In genomic region chr7:135334830-135335543, GRCh38 we compare ENCODE assay signal across 11 cellular contexts.
DNase-seq lines count a peak whose midpoint lies in the region; ATAC-seq and TF ChIP-seq lines count a peak whose summit lies in the region.
"Had no signal": no experiment of that assay in that cellular context is flagged by ENCODE, and none has a peak within 500 bp of the region (broad histone marks: within the 10 kb centered on the region; RNA-seq: fewer than 3 reads in every experiment).

No MANE protein-coding gene starts in this region.

- TF ChIP-seq CTCF in Calu3 (IDR thresholded peaks at IDR 0.05; ENCODE audit: unreplicated experiment), result no peak
- TF ChIP-seq CTCF in HCT116 (IDR thresholded peaks at IDR 0.05 in 2 of 3, conservative IDR thresholded peaks at IDR 0.05 in 1 of 3; ENCODE audit: borderline replicate concordance in 1 of 3, insufficient read depth in 1 of 3, low read depth in 2 of 3, low read length in 2 of 3), result no peak
- TF ChIP-seq CTCF in foreskin keratinocyte (conservative IDR thresholded peaks at IDR 0.05), result no peak

- no peak overlapping the region for H3K4me2 ChIP-seq in HCT116 (ENCODE audit: low read length)

- DNase-seq in Calu3, result no peak
- no peak for DNase-seq in HCT116 (ENCODE audit: low read depth, low spot score)
- peak; percentile 78 for DNase-seq in NCI-H82 (lab: John Stamatoyannopoulos, UW)
- DNase-seq in foreskin keratinocyte, result no peak
- DNase-seq in superior temporal gyrus (ENCODE audit: extremely low spot score), result no peak
- no peak for DNase-seq in HUDEP-2 (lab: John Stamatoyannopoulos, UW; ENCODE audit: unreplicated experiment in 76 of 76)
- no peak for DNase-seq in NCI-H446 (lab: John Stamatoyannopoulos, UW)

- H3K36me3 ChIP-seq in HCT116 (ENCODE audit: control insufficient read depth in 1 of 2, insufficient read depth in 2 of 2, low read length in 2 of 2), result no peaks in the 10 kb centered on the region
- H3K36me3 ChIP-seq: adrenal gland, heart left ventricle, ovary had no signal

- H3K36me3 Mint-ChIP-seq in Calu3 (ENCODE audit: insufficient read depth, unreplicated experiment), result peaks cover 5% of the 10 kb centered on the region

- no peaks in the 10 kb centered on the region for H3K27me3 ChIP-seq in HCT116 (ENCODE audit: insufficient read depth, low read length)
- no peaks in the 10 kb centered on the region for H3K27me3 ChIP-seq in foreskin keratinocyte
- H3K27me3 ChIP-seq: adrenal gland, heart left ventricle, ovary had no signal

- POLR2A ChIA-PET in HCT116 (lab: Charles Lee), result no interaction called here

- H2AFZ ChIP-seq in HCT116 (ENCODE audit: low read depth, low read length, poor library complexity, severe bottlenecking), result no peak overlapping the region

- CTCF ChIA-PET in Calu3 (lab: Charles Lee), result interaction anchor here (0.6 to 2.5 kb wide), 9 partner anchors 8 to 323 kb away, joined by 3 to 94 read pairs (median 6); no protein-coding TSS in a partner anchor
- CTCF ChIA-PET in HCT116 (lab: Charles Lee), result interaction anchor here (0.8 to 3.2 kb wide), 8 partner anchors 8 to 702 kb away, joined by 3 to 77 read pairs (median 4); no protein-coding TSS in a partner anchor

- H3K9me2 ChIP-seq in HCT116 (ENCODE audit: insufficient read depth), result no peaks in the 10 kb centered on the region

- no peaks in the 10 kb centered on the region for H3K9me3 ChIP-seq in HCT116 (ENCODE audit: control insufficient read depth in 1 of 2, insufficient read depth in 1 of 2, low read depth in 1 of 2, low read length in 2 of 2)
- H3K9me3 ChIP-seq: adrenal gland, heart left ventricle, ovary had no signal

- H3K27me3 Mint-ChIP-seq in Calu3 (ENCODE audit: unreplicated experiment), result peaks cover 17% of the 10 kb centered on the region
- H3K27me3 Mint-ChIP-seq: activated CD4-positive, alpha-beta memory T cell treated with anti-CD3 and anti-CD28 coated beads, Interleukin-2, amount 10 ng/mL, durations not matched to agents 7 days and 5 days had no signal

- RAD21 ChIA-PET in HCT116 (lab: Charles Lee; ENCODE audit: low non-redundant PET in 1 of 2, low total read pairs in 2 of 2, uncharacterized antibody in 2 of 2, unreplicated experiment in 2 of 2), result interaction anchor here (0.8 to 1.6 kb wide), 3 partner anchors 54 to 61 kb away, joined by 4 to 14 read pairs (median 7); no protein-coding TSS in a partner anchor

- H4K20me1 ChIP-seq in HCT116 (ENCODE audit: insufficient read depth), result no peaks in the 10 kb centered on the region

- no peak overlapping the region for H3K9ac ChIP-seq in HCT116 (ENCODE audit: low read length)

- H3K27ac Mint-ChIP-seq in Calu3 (ENCODE audit: unreplicated experiment), result peak overlapping the region; percentile 14
- H3K27ac Mint-ChIP-seq: activated CD4-positive, alpha-beta memory T cell treated with anti-CD3 and anti-CD28 coated beads, Interleukin-2, amount 10 ng/mL, durations not matched to agents 7 days and 5 days had no signal

- no peak for TF ChIP-seq RAD21 in HCT116 (IDR thresholded peaks at IDR 0.05; ENCODE audit: low read depth)

- H3K4me1 ChIP-seq in HCT116 (ENCODE audit: control insufficient read depth in 1 of 2, insufficient read depth in 2 of 2, low read length in 2 of 2) (no peaks in the 10 kb centered on the region), foreskin keratinocyte (peaks cover 19% of the 10 kb centered on the region)
- H3K4me1 ChIP-seq: adrenal gland, heart left ventricle had no signal

- H3K27ac ChIP-seq in HCT116 (ENCODE audit: low read depth, low read length) (no peak overlapping the region), foreskin keratinocyte (peak overlapping the region; percentile 60)
- H3K27ac ChIP-seq: adrenal gland, heart left ventricle, ovary had no signal

- no peak overlapping the region for H3K4me3 ChIP-seq in HCT116 (replicated peaks in 1 of 2; ENCODE audit: low read depth in 1 of 2, low read length in 2 of 2)
- H3K4me3 ChIP-seq: adrenal gland, heart left ventricle, ovary had no signal

- BruUV-seq in Calu3 (replicated peaks; lab: Mats Ljungman, UMichigan) (no TSS peak), HCT116 (replicated peaks; lab: Mats Ljungman, UMichigan) (no TSS peak)

- no peak for TF ChIP-seq POLR2A in HCT116 (IDR thresholded peaks at IDR 0.05; ENCODE audit: borderline replicate concordance, extremely low read depth, insufficient read depth, insufficient read length)

- ATAC-seq in HCT116 (peak; percentile 22; the same call in 1 of the 2 replicates), foreskin keratinocyte (peak; percentile 8)

- no peaks in the 10 kb centered on the region for H3K79me2 ChIP-seq in HCT116 (ENCODE audit: insufficient read depth, low read length)

- H3K4me1 Mint-ChIP-seq in Calu3 (ENCODE audit: low read depth, unreplicated experiment), result peaks cover 8% of the 10 kb centered on the region

- H3K4me3 Mint-ChIP-seq in Calu3 (ENCODE audit: low read depth, unreplicated experiment), result no peak overlapping the region
- H3K4me3 Mint-ChIP-seq: activated CD4-positive, alpha-beta memory T cell treated with anti-CD3 and anti-CD28 coated beads, Interleukin-2, amount 10 ng/mL, durations not matched to agents 7 days and 5 days had no signal

- intact Hi-C loops in Calu3 (cut with micrococcal nuclease; ENCODE audit: unreplicated experiment) (loop anchor here (1.0 kb wide), 1 partner anchor 54 kb away; no protein-coding TSS in a partner anchor), HCT116 (cut with micrococcal nuclease) (loop anchor here (1.0 to 10.0 kb wide), 3 partner anchors 53 to 640 kb away; no protein-coding TSS in a partner anchor)

- no peaks in the 10 kb centered on the region for H3K9me3 Mint-ChIP-seq in Calu3 (ENCODE audit: low read depth, unreplicated experiment)

TF ChIP-seq in HCT116, 20 proteins besides CTCF, POLR2A, EP300 and RAD21:
- TF ChIP-seq JUND (IDR thresholded peaks at IDR 0.05) (no peak), SRF (IDR thresholded peaks at IDR 0.05; ENCODE audit: low read depth) (no peak), ZFX (IDR thresholded peaks at IDR 0.05) (no peak), EZH2 (IDR thresholded peaks at IDR 0.05) (no peak), EZH2phosphoT487 (IDR thresholded peaks at IDR 0.05; ENCODE audit: borderline replicate concordance) (no peak), POLR2AphosphoS5 (IDR thresholded peaks at IDR 0.05; ENCODE audit: low read depth, low read length) (no peak), ATF3 (IDR thresholded peaks at IDR 0.05) (no peak), MAX (IDR thresholded peaks at IDR 0.05) (no peak), FOSL1 (IDR thresholded peaks at IDR 0.05; ENCODE audit: low read depth) (no peak), REST (IDR thresholded peaks at IDR 0.05; ENCODE audit: low read depth) (no peak), ELF1 (IDR thresholded peaks at IDR 0.05; ENCODE audit: borderline replicate concordance, low read depth) (no peak), ZNF274 (IDR thresholded peaks at IDR 0.05; ENCODE audit: low read depth, low read length) (no peak), YY1 (IDR thresholded peaks at IDR 0.05; ENCODE audit: extremely low read depth, insufficient replicate concordance, low read depth, low read length) (no peak), TCF7L2 (IDR thresholded peaks at IDR 0.05; ENCODE audit: borderline replicate concordance, extremely low read depth, insufficient read depth, insufficient read length) (no peak)
